Comparison of ENCODE assay signal across 17 cellular contexts in genomic region chr10:15531927-15532722, GRCh38.
DNase-seq lines count a peak whose midpoint lies in the region; ATAC-seq and TF ChIP-seq lines count a peak whose summit lies in the region.
"Had no signal": no experiment of that assay in that cellular context is flagged by ENCODE, and none has a peak within 500 bp of the region (broad histone marks: within the 10 kb centered on the region; RNA-seq: fewer than 3 reads in every experiment).

No MANE protein-coding gene starts in this region.

- intact Hi-C loops in sciatic nerve (cut with DNase I) (no loop called here), aorta (cut with DNase I) (loop anchor here (2.0 to 5.0 kb wide), 2 partner anchors 45 kb away; no protein-coding TSS in a partner anchor)

- H3K27me3 ChIP-seq in BLaER1 (no peaks in the 10 kb centered on the region), aorta (ENCODE audit: control insufficient read depth in 1 of 2, insufficient read depth in 2 of 2, low read length in 1 of 2) (no peaks in the 10 kb centered on the region), foreskin keratinocyte (no peaks in the 10 kb centered on the region), endodermal cell (ENCODE audit: control insufficient read depth, insufficient read depth, low read length, poor library complexity, severe bottlenecking) (no peaks in the 10 kb centered on the region)

- peaks cover 2% of the 10 kb centered on the region for H3K9me3 Mint-ChIP-seq in endodermal cell
- H3K9me3 Mint-ChIP-seq: HFFc6 had no signal

- H3K36me3 ChIP-seq in BLaER1 (peaks cover 66% of the 10 kb centered on the region), aorta (ENCODE audit: control insufficient read depth in 1 of 2, insufficient read depth in 2 of 2, low read length in 1 of 2) (peaks cover 7 to 10% of the 10 kb centered on the region in 2 donors), endodermal cell (ENCODE audit: control insufficient read depth, insufficient read depth, low read length) (no peaks in the 10 kb centered on the region)

- H3K27ac Mint-ChIP-seq in endodermal cell = no peak overlapping the region
- H3K27ac Mint-ChIP-seq: CD4-positive, CD25-positive, alpha-beta regulatory T cell; GM23338; HFFc6; IgD-negative memory B cell had no signal

- no peaks in the 10 kb centered on the region for H4K20me1 ChIP-seq in BLaER1

- peaks cover 3% of the 10 kb centered on the region for H3K4me1 Mint-ChIP-seq in endodermal cell
- H3K4me1 Mint-ChIP-seq: CD4-positive, CD25-positive, alpha-beta regulatory T cell; GM23338; IgD-negative memory B cell had no signal

- no peak for DNase-seq in coronary artery (ENCODE audit: low spot score)
- DNase-seq in sciatic nerve (ENCODE audit: low spot score) = no peak
- DNase-seq in aorta = no peak
- no peak for DNase-seq in foreskin keratinocyte
- DNase-seq in endodermal cell = no peak
- DNase-seq in G401 (ENCODE audit: low spot score) = no peak
- DNase-seq: 8988T; C1 segment of cervical spinal cord; Caco-2; CD4-positive, CD25-positive, alpha-beta regulatory T cell; GDM1; HCEC 1CT; HFFc6 had no signal

- H3K4me1 ChIP-seq in BLaER1 (peaks cover 59% of the 10 kb centered on the region), aorta (ENCODE audit: control insufficient read depth in 1 of 2, insufficient read depth in 2 of 2, low read length in 2 of 2) (peaks cover 0 to 2% of the 10 kb centered on the region in 2 donors), foreskin keratinocyte (no peaks in the 10 kb centered on the region), endodermal cell (ENCODE audit: control insufficient read depth, insufficient read depth, low read length) (no peaks in the 10 kb centered on the region)
- H3K4me1 ChIP-seq: Caco-2 had no signal

- H3K4me2 ChIP-seq in BLaER1 = 0 out of 2 replicates have a peak overlapping the region, but pooled peaks have one; percentile 4
- H3K4me2 ChIP-seq: GM23338 had no signal

- TF ChIP-seq CTCF in coronary artery (IDR thresholded peaks at IDR 0.05) = no peak
- TF ChIP-seq CTCF in foreskin keratinocyte (conservative IDR thresholded peaks at IDR 0.05) = no peak
- no peak for TF ChIP-seq CTCF in endodermal cell (conservative IDR thresholded peaks at IDR 0.05)

- peak; percentile 52 for ATAC-seq in sciatic nerve
- ATAC-seq in aorta (ENCODE audit: low FRiP score) = peak; percentile 47
- ATAC-seq in foreskin keratinocyte = no peak
- ATAC-seq: GM23338, HepG2 had no signal

- WGBS in aorta, 2 donors = 20 to 27% methylated on average over 13 of the region's 13 CpGs
- WGBS in endodermal cell (ENCODE audit: insufficient coverage in 1 of 2, insufficient read length in 1 of 2), 2 experiments = 89 to 97% methylated on average over 4 to 12 of the region's 13 CpGs

- no peak overlapping the region for H3K4me3 Mint-ChIP-seq in endodermal cell
- H3K4me3 Mint-ChIP-seq: CD4-positive, CD25-positive, alpha-beta regulatory T cell; GM23338; HFFc6; IgD-negative memory B cell had no signal

- H3K4me3 ChIP-seq in BLaER1 (no peak overlapping the region), coronary artery (no peak overlapping the region), aorta (ENCODE audit: low read length in 2 of 2) (no peak overlapping the region), endodermal cell (ENCODE audit: low read length) (no peak overlapping the region)
- H3K4me3 ChIP-seq: GM23338 had no signal

- H3K36me3 Mint-ChIP-seq in endodermal cell (ENCODE audit: low read depth) = no peaks in the 10 kb centered on the region
- H3K36me3 Mint-ChIP-seq: CD4-positive, CD25-positive, alpha-beta regulatory T cell; IgD-negative memory B cell had no signal

- H3K27me3 Mint-ChIP-seq in endodermal cell (ENCODE audit: insufficient read depth) = peaks cover 2% of the 10 kb centered on the region
- H3K27me3 Mint-ChIP-seq: CD4-positive, CD25-positive, alpha-beta regulatory T cell; IgD-negative memory B cell had no signal

- H3K9me3 ChIP-seq in BLaER1 (peaks cover 28% of the 10 kb centered on the region), aorta (ENCODE audit: control insufficient read depth, low read length) (no peaks in the 10 kb centered on the region), endodermal cell (ENCODE audit: control insufficient read depth, low read length) (no peaks in the 10 kb centered on the region)
- H3K9me3 ChIP-seq: Caco-2 had no signal

- in situ Hi-C loops in G401 (cut with HindIII; ENCODE audit: low sequenced_read_pairs) = no loop called here

- H3K9ac ChIP-seq in BLaER1 (no peak overlapping the region), endodermal cell (ENCODE audit: extremely low read depth, low read length, poor library complexity, severe bottlenecking) (no peak overlapping the region)

- H3K27ac ChIP-seq in BLaER1 = peak overlapping the region; percentile 42
- H3K27ac ChIP-seq in coronary artery = peak overlapping the region; percentile 64 to 66
- peak overlapping the region; percentile 34 to 50 for H3K27ac ChIP-seq in aorta (ENCODE audit: low read depth in 1 of 2, low read length in 2 of 2)
- H3K27ac ChIP-seq in foreskin keratinocyte = no peak overlapping the region
- no peak overlapping the region for H3K27ac ChIP-seq in endodermal cell (ENCODE audit: low read depth, low read length)

Comparison
In these comparisons a context has a peak if more than half of its experiments do, and no peak if none do; other contexts are left out.
1. H3K27ac ChIP-seq: peak in BLaER1 (single experiment), coronary artery (2 of 2) and aorta (2 of 2); none in foreskin keratinocyte (single experiment) and endodermal cell (single experiment).